ENCODE assay signal across 9 cellular contexts in genomic region chr3:49173116-49173791, GRCh38. TPM values are rescaled to one million over a fixed set of nuclear protein-coding genes. Genes with fewer than 3 reads are reported as not detected.
DNase-seq lines count a peak whose midpoint lies in the region; ATAC-seq and TF ChIP-seq lines count a peak whose summit lies in the region.
"Had no signal": no experiment of that assay in that cellular context is flagged by ENCODE, and none has a peak within 500 bp of the region (broad histone marks: within the 10 kb centered on the region; RNA-seq: fewer than 3 reads in every experiment).

No MANE protein-coding gene starts in this region.

- no peak overlapping the region for H3K27ac Mint-ChIP-seq in CD8-positive, alpha-beta memory T cell
- H3K27ac Mint-ChIP-seq: activated naive CD8-positive, alpha-beta T cell treated with anti-CD3 and anti-CD28 coated beads for 36 hours had no signal

- H3K9me3 Mint-ChIP-seq in CD8-positive, alpha-beta memory T cell, result no peaks in the 10 kb centered on the region
- H3K9me3 Mint-ChIP-seq: activated naive CD8-positive, alpha-beta T cell treated with anti-CD3 and anti-CD28 coated beads for 36 hours had no signal

- H3K27ac ChIP-seq in CD8-positive, alpha-beta memory T cell (ENCODE audit: low read depth, low read length), result peak overlapping the region; percentile 24
- H3K27ac ChIP-seq in adrenal gland (peak overlapping the region in 4 of 5 donors; percentile 89 to 93 (median 90)), lung (ENCODE audit: low read depth in 1 of 2, low read length in 1 of 2) (peak overlapping the region; percentile 82 to 94)
- H3K27ac ChIP-seq: KMS-11 had no signal

- 9 to 15% (median 10%) methylated on average over 1 to 3 of the region's 3 CpGs for WGBS in adrenal gland, 4 donors
- 31 to 45% methylated on average over 3 of the region's 3 CpGs for whole genome bisulfite sequencing in lung, 2 donors

- TF ChIP-seq POLR2A in adrenal gland (IDR thresholded peaks at IDR 0.05), result peak in 1 of 2 donors; percentile 27

- POLR2A ChIA-PET in CD8-positive, alpha-beta memory T cell (lab: Charles Lee), result no interaction called here

- H3K9me3 ChIP-seq in CD8-positive, alpha-beta memory T cell (ENCODE audit: low read length), result no peaks in the 10 kb centered on the region
- H3K9me3 ChIP-seq in adrenal gland (replicated peaks in 1 of 3) (no peaks in the 10 kb centered on the region), lung (ENCODE audit: control insufficient read depth in 2 of 2, insufficient read depth in 1 of 2, low read length in 1 of 2) (no peaks in the 10 kb centered on the region)

- H3K4me1 ChIP-seq in CD8-positive, alpha-beta memory T cell (ENCODE audit: insufficient read depth, low read length), result peaks cover 20% of the 10 kb centered on the region
- H3K4me1 ChIP-seq in adrenal gland (replicated peaks in 1 of 2), result peaks cover 39 to 51% of the 10 kb centered on the region in 2 donors
- H3K4me1 ChIP-seq in lung (ENCODE audit: control insufficient read depth in 2 of 2, insufficient read depth in 2 of 2, low read length in 2 of 2), result peaks cover 7 to 22% of the 10 kb centered on the region in 2 donors

- peaks cover 0 to 2% (median 0%) of the 10 kb centered on the region in 3 donors for H3K36me3 Mint-ChIP-seq in CD8-positive, alpha-beta memory T cell
- H3K36me3 Mint-ChIP-seq: activated naive CD8-positive, alpha-beta T cell treated with anti-CD3 and anti-CD28 coated beads for 36 hours had no signal

- no peak for ATAC-seq in lung (ENCODE audit: insufficient read depth, low FRiP score)
- no peak for ATAC-seq in GM18907 (IDR thresholded peaks at IDR 0.05; ENCODE audit: unreplicated experiment)

- no peaks in the 10 kb centered on the region for H3K27me3 Mint-ChIP-seq in CD8-positive, alpha-beta memory T cell
- H3K27me3 Mint-ChIP-seq: activated naive CD8-positive, alpha-beta T cell treated with anti-CD3 and anti-CD28 coated beads for 36 hours had no signal

- H3K4me3 Mint-ChIP-seq in CD8-positive, alpha-beta memory T cell, result no peak overlapping the region
- H3K4me3 Mint-ChIP-seq: activated naive CD8-positive, alpha-beta T cell treated with anti-CD3 and anti-CD28 coated beads for 36 hours had no signal

- H3K36me3 ChIP-seq in CD8-positive, alpha-beta memory T cell (ENCODE audit: insufficient read depth, low read length), result no peaks in the 10 kb centered on the region
- H3K36me3 ChIP-seq in adrenal gland (replicated peaks in 1 of 2) (peaks cover 0 to 34% of the 10 kb centered on the region in 2 donors), lung (ENCODE audit: control insufficient read depth in 2 of 2, insufficient read depth in 2 of 2, low read length in 2 of 2) (peaks cover 0 to 16% of the 10 kb centered on the region in 2 donors)

- H3K4me3 ChIP-seq in CD8-positive, alpha-beta memory T cell (ENCODE audit: low read length), result no peak overlapping the region
- H3K4me3 ChIP-seq in adrenal gland (peak overlapping the region in 3 of 4 donors; percentile 54 to 63 (median 59)), lung (no peak overlapping the region)

- TF ChIP-seq CTCF in adrenal gland (IDR thresholded peaks at IDR 0.05) (no peak), lung (IDR thresholded peaks at IDR 0.05; ENCODE audit: control extremely low read depth, extremely low read depth) (no peak)

- CTCF ChIA-PET in CD8-positive, alpha-beta memory T cell (lab: Charles Lee), result interaction anchor here (1.3 kb wide), 1 partner anchor 276 kb away, joined by 3 read pairs; no protein-coding TSS in a partner anchor

- H3K27me3 ChIP-seq in CD8-positive, alpha-beta memory T cell (ENCODE audit: insufficient read depth, low read length, poor library complexity, severe bottlenecking), result no peaks in the 10 kb centered on the region
- H3K27me3 ChIP-seq in adrenal gland (no peaks in the 10 kb centered on the region), lung (ENCODE audit: control insufficient read depth, insufficient read depth) (no peaks in the 10 kb centered on the region)

- peaks cover 9 to 19% (median 11%) of the 10 kb centered on the region in 3 donors for H3K4me1 Mint-ChIP-seq in CD8-positive, alpha-beta memory T cell

- intact Hi-C loops in adrenal gland (cut with DNase I), result loop anchor here (5.0 kb wide), 1 partner anchor 104 kb away; the partner anchor contains the start of gene C3orf62 (in 2 of the 2)

- no peak for DNase-seq in CD8-positive, alpha-beta memory T cell
- peak; percentile 67 to 90 (median 79) for DNase-seq in adrenal gland
- DNase-seq in lung (ENCODE audit: low spot score), result no peak
- no peak for DNase-seq in AML-193 (lab: John Stamatoyannopoulos, UW)
- DNase-seq in stimulated activated CD4-positive, alpha-beta T cell treated with anti-CD3 and anti-CD28 coated beads, Interleukin-2, amount 100 ng/mL, for 48 hours, result no peak
- DNase-seq: activated naive CD8-positive, alpha-beta T cell treated with anti-CD3 and anti-CD28 coated beads for 36 hours; DND-41 had no signal

RNA-seq across cellular contexts. Expression of gene KLHDC8B, which starts 1.9 kb away (rescaled TPM):
- 1 to 10 TPM; 3.5 to 4.1 TPM for total RNA-seq in CD8-positive, alpha-beta memory T cell
- polyA plus RNA-seq in CD8-positive, alpha-beta memory T cell, result 3.0 TPM
- total RNA-seq in adrenal gland, result 100 to 1,000 TPM; 195 to 501 (median 247) TPM
- polyA plus RNA-seq in adrenal gland, result 100 to 1,000 TPM; 127 to 226 (median 171) TPM
- total RNA-seq in lung, result 10 to 100 TPM; 29.6 to 32.0 TPM
- polyA plus RNA-seq in lung, result 10 to 100 TPM; 19.4 to 32.5 TPM

RNA-seq across cellular contexts. Expression of gene CCDC71, which starts 7.1 kb away (rescaled TPM):
- 10 to 100 TPM; 32.1 to 34.2 TPM for total RNA-seq in CD8-positive, alpha-beta memory T cell
- 0.94 TPM for polyA plus RNA-seq in CD8-positive, alpha-beta memory T cell
- total RNA-seq in adrenal gland, result 10 to 100 TPM; 23.5 to 46.4 (median 33.9) TPM
- polyA plus RNA-seq in adrenal gland, result 10 to 100 TPM; 13.4 to 17.7 (median 15.7) TPM
- total RNA-seq in lung, result 10 to 100 TPM; 13.9 to 23.8 TPM
- polyA plus RNA-seq in lung, result 10 to 100 TPM; 16.3 to 29.3 TPM

RNA-seq across cellular contexts. Expression of gene LAMB2, which starts 40.4 kb away (rescaled TPM):
- total RNA-seq in CD8-positive, alpha-beta memory T cell, result under 1 TPM; 0.58 to 0.77 TPM
- not detected for polyA plus RNA-seq in CD8-positive, alpha-beta memory T cell
- total RNA-seq in adrenal gland (1,000 to 10,000 TPM in 3 of 8 donors, 100 to 1,000 TPM in 5; 490 to 1,423 (median 859) TPM), lung (100 to 1,000 TPM; 291 to 616 TPM)
- polyA plus RNA-seq in adrenal gland (1,000 to 10,000 TPM in 2 of 3 donors, 100 to 1,000 TPM in 1; 346 to 1,805 (median 1,141) TPM), lung (100 to 1,000 TPM; 153 to 331 TPM)
- total RNA-seq: activated naive CD8-positive, alpha-beta T cell treated with anti-CD3 and anti-CD28 coated beads for 36 hours had no signal

RNA-seq across cellular contexts. Expression of gene USP19, which starts 52.6 kb away (rescaled TPM):
- 10 to 100 TPM; 71.8 to 73.9 TPM for total RNA-seq in CD8-positive, alpha-beta memory T cell
- polyA plus RNA-seq in CD8-positive, alpha-beta memory T cell, result 32.8 TPM
- 100 to 1,000 TPM in 2 of 8 donors, 10 to 100 TPM in 6; 64.0 to 744 (median 88.2) TPM for total RNA-seq in adrenal gland
- polyA plus RNA-seq in adrenal gland, result 10 to 100 TPM; 26.1 to 43.4 (median 27.8) TPM
- 10 to 100 TPM; 49.9 to 63.1 TPM for total RNA-seq in lung
- polyA plus RNA-seq in lung, result 10 to 100 TPM; 20.3 to 30.2 TPM

Comparison
In these comparisons a context has a peak if more than half of its experiments do, and no peak if none do; other contexts are left out.
1. DNase-seq: peak in adrenal gland (7 of 7); none in CD8-positive, alpha-beta memory T cell (0 of 5), lung (single experiment), AML-193 (0 of 2) and stimulated activated CD4-positive, alpha-beta T cell treated with anti-CD3 and anti-CD28 coated beads, Interleukin-2, amount 100 ng/mL, for 48 hours (0 of 2).
2. H3K27ac ChIP-seq: peak in every context shown above with its lines; median percentile 90 in adrenal gland; 88 in lung; 24 in CD8-positive, alpha-beta memory T cell.
3. H3K4me3 ChIP-seq: peak in adrenal gland (3 of 4); none in CD8-positive, alpha-beta memory T cell (single experiment) and lung (single experiment).
4. RNA of gene KLHDC8B, which starts 1.9 kb away (total RNA-seq): 195 to 501 TPM in adrenal gland and 29.6 to 32.0 TPM in lung; 3.5 to 4.1 TPM in CD8-positive, alpha-beta memory T cell; every median in the first group is over 4 times any median in the second.
5. RNA of gene LAMB2, which starts 40.4 kb away (total RNA-seq): 490 to 1,423 TPM in adrenal gland and 291 to 616 TPM in lung; 0.58 to 0.77 TPM in CD8-positive, alpha-beta memory T cell; every median in the first group is over 100 times any median in the second.